32 cellular contexts compared by ENCODE assay signal in the genomic region with DNA sequence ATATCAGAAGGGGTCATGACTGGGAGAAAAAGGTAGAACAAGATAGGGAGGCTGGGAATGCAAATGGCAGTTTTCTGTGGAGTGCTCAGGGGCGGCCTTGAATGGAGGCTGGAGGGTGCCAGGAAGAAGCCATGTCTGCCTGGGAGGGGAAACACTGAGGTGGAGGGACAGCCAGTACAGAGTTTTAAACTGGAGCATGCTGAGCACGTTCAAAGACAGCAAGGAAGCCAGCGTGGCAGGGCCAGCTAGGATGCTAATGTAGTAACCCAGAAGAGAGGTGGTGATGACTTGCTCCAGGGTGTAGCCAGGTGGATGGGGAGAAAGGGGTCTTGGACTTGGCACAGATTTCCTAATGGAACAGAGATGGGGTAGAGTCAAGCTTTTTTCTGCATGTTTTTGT.
"Had no signal": no experiment of that assay in that cellular context is flagged by ENCODE, and none has a peak within 500 bp of the region (broad histone marks: within the 10 kb centered on the region; RNA-seq: fewer than 3 reads in every experiment).

No MANE protein-coding gene starts in this region.

- H2AFZ ChIP-seq: hepatocyte, parathyroid adenoma had no signal

- H3K4me1 Mint-ChIP-seq: memory B cell; mesothelial cell of epicardium; naive B cell; neural crest cell; stimulated activated naive CD8-positive, alpha-beta T cell treated with anti-CD3 and anti-CD28 coated beads, Interleukin-15, amount 100 ng/mL, for 72 hours had no signal

- H3K9me3 ChIP-seq: lower lobe of right lung, mucosa of descending colon, neutrophil, suprapubic skin, transverse colon, upper lobe of right lung, uterus had no signal

- H3K79me2 ChIP-seq: hepatocyte, parathyroid adenoma had no signal

- H3K4me2 ChIP-seq: hepatocyte, smooth muscle cell had no signal

- H3K9ac ChIP-seq: parathyroid adenoma had no signal

- H3K9me3 Mint-ChIP-seq: natural killer cell treated with Interleukin-12 subunit alpha and Interleukin-12 subunit beta and Interleukin-15 and Interleukin-18, amount 100 ng/mL, for 72 hours had no signal

- H3K4me1 ChIP-seq: esophagus muscularis mucosa, foreskin keratinocyte, gastroesophageal sphincter, heart left ventricle, left ventricle myocardium inferior, lower lobe of right lung, parathyroid adenoma, suprapubic skin, transverse colon, upper lobe of right lung, uterus had no signal

- H3K36me3 ChIP-seq: esophagus muscularis mucosa, gastroesophageal sphincter, heart left ventricle, left ventricle myocardium inferior, lower lobe of right lung, neutrophil, suprapubic skin, transverse colon, upper lobe of right lung, uterus had no signal

- H3K27ac ChIP-seq: dorsolateral prefrontal cortex, esophagus muscularis mucosa, foreskin keratinocyte, gastroesophageal sphincter, heart left ventricle, hepatocyte, left ventricle myocardium inferior, lower lobe of right lung, neutrophil, parathyroid adenoma, suprapubic skin, transverse colon, upper lobe of right lung, uterus had no signal

- H3K36me3 Mint-ChIP-seq: natural killer cell treated with Interleukin-12 subunit alpha and Interleukin-12 subunit beta and Interleukin-15 and Interleukin-18, amount 100 ng/mL, for 72 hours had no signal

- DNase-seq: dorsolateral prefrontal cortex; effector CD8-positive, alpha-beta T cell; foreskin keratinocyte; heart left ventricle; left cardiac atrium; left ventricle myocardium inferior; lower lobe of right lung; mucosa of descending colon; naive B cell; stimulated activated CD4-positive, alpha-beta T cell treated with anti-CD3 and anti-CD28 coated beads, Interleukin-12 subunit alpha, Interleukin-12 subunit beta, amount 100 ng/mL, for 4 hours; stimulated activated CD4-positive, alpha-beta T cell treated with anti-CD3 and anti-CD28 coated beads, Interleukin-1b, Interleukin-23, amount 100 ng/mL, for 48 hours; stimulated activated CD4-positive, alpha-beta T cell treated with anti-CD3 and anti-CD28 coated beads, Interleukin-4, amount 100 ng/mL, for 1 hour; stimulated activated CD8-positive, alpha-beta memory T cell treated with anti-CD3 and anti-CD28 coated beads, Interleukin-4, amount 100 ng/mL, for 48 hours; stimulated activated naive CD4-positive, alpha-beta T cell; stimulated activated naive CD8-positive, alpha-beta T cell treated with anti-CD3 and anti-CD28 coated beads, Interleukin-15, amount 100 ng/mL, for 72 hours; transverse colon; upper lobe of right lung; uterus had no signal

- H3K4me3 ChIP-seq: dorsolateral prefrontal cortex, esophagus muscularis mucosa, gastroesophageal sphincter, heart left ventricle, hepatocyte, left ventricle myocardium inferior, lower lobe of right lung, mucosa of descending colon, smooth muscle cell, suprapubic skin, transverse colon, upper lobe of right lung, uterus had no signal

- H3K4me3 Mint-ChIP-seq: memory B cell; mesothelial cell of epicardium; naive B cell; natural killer cell treated with Interleukin-12 subunit alpha and Interleukin-12 subunit beta and Interleukin-15 and Interleukin-18, amount 100 ng/mL, for 72 hours; neural crest cell; stimulated activated naive CD8-positive, alpha-beta T cell treated with anti-CD3 and anti-CD28 coated beads, Interleukin-15, amount 100 ng/mL, for 72 hours had no signal

- ATAC-seq: foreskin keratinocyte; gastroesophageal sphincter; heart left ventricle; left cardiac atrium; lower lobe of right lung; mucosa of descending colon; natural killer cell treated with Interleukin-12 subunit alpha and Interleukin-12 subunit beta and Interleukin-15 and Interleukin-18, amount 100 ng/mL, for 72 hours; sciatic nerve; stimulated activated naive CD8-positive, alpha-beta T cell treated with anti-CD3 and anti-CD28 coated beads, Interleukin-15, amount 100 ng/mL, for 72 hours; upper lobe of right lung had no signal

- H3K27me3 ChIP-seq: dorsolateral prefrontal cortex, esophagus muscularis mucosa, hepatocyte, neutrophil, transverse colon, uterus had no signal

- H3K27ac Mint-ChIP-seq: memory B cell; mesothelial cell of epicardium; naive B cell; natural killer cell treated with Interleukin-12 subunit alpha and Interleukin-12 subunit beta and Interleukin-15 and Interleukin-18, amount 100 ng/mL, for 72 hours; progenitor cell of endocrine pancreas; stimulated activated naive CD8-positive, alpha-beta T cell treated with anti-CD3 and anti-CD28 coated beads, Interleukin-15, amount 100 ng/mL, for 72 hours had no signal

- FAIRE-seq: endothelial cell of umbilical vein had no signal
